1 cellular context compared by ENCODE assay signal in the genomic region with DNA sequence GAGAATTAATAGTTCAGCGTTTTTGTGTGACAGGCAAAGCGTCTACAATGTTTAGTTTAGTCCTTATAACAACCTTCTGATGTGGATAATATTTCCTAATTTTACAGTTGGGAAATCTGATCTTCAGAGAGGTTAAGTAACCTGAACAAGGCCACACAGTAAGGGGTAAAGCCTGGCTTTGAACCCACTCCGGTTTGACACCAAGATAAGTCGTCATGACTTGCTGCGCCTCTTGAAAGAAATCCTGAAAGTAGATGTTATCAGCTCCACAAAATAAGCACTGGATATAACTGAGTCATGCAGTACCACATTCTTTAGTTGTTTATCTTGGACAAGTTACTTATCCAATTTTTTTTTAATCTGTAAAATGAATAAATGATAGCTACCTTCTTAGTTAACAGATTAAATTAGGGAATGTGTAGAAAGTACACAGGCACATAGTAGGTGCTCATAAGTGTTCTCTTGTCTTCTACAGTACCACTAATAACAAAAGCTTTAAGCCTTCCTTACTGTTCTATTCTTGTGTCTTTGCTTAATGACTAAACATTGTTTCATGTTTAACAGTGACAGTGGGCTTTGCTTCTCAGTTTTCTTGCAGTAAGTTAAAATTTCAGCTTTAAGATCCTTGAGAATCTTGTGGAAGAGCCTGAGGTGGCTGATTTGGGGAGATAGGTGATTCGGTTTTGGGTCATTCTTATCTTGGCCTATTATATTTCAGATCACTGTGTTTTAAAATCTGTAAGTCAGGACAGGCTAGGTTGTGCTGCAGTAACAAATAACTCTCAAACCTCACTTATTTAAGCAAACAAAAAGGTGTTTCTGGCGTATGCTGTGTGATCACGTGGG.
TF ChIP-seq lines count a peak whose summit lies in the region.

No MANE protein-coding gene starts in this region.

TF ChIP-seq in K562, 482 proteins besides CTCF, POLR2A, EP300 and RAD21 (continued from another document):
- TF ChIP-seq, protein P1, sequence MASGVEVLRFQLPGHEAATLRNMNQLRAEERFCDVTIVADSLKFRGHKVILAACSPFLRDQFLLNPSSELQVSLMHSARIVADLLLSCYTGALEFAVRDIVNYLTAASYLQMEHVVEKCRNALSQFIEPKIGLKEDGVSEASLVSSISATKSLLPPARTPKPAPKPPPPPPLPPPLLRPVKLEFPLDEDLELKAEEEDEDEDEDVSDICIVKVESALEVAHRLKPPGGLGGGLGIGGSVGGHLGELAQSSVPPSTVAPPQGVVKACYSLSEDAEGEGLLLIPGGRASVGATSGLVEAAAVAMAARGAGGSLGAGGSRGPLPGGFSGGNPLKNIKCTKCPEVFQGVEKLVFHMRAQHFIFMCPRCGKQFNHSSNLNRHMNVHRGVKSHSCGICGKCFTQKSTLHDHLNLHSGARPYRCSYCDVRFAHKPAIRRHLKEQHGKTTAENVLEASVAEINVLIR (CRISPR knock-in tag; IDR thresholded peaks at IDR 0.05), result no peak
- TF ChIP-seq, protein P2, sequence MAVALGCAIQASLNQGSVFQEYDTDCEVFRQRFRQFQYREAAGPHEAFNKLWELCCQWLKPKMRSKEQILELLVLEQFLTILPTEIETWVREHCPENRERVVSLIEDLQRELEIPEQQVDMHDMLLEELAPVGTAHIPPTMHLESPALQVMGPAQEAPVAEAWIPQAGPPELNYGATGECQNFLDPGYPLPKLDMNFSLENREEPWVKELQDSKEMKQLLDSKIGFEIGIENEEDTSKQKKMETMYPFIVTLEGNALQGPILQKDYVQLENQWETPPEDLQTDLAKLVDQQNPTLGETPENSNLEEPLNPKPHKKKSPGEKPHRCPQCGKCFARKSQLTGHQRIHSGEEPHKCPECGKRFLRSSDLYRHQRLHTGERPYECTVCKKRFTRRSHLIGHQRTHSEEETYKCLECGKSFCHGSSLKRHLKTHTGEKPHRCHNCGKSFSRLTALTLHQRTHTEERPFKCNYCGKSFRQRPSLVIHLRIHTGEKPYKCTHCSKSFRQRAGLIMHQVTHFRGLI (CRISPR knock-in tag; IDR thresholded peaks at IDR 0.05), result no peak
- TF ChIP-seq ARNT (IDR thresholded peaks at IDR 0.05), result no peak
